In genomic region chr12:117024961-117025480, GRCh38 we compare ENCODE assay signal across 10 cellular contexts.
DNase-seq lines count a peak whose midpoint lies in the region; ATAC-seq and TF ChIP-seq lines count a peak whose summit lies in the region.
"Had no signal": no experiment of that assay in that cellular context is flagged by ENCODE, and none has a peak within 500 bp of the region (broad histone marks: within the 10 kb centered on the region; RNA-seq: fewer than 3 reads in every experiment).

No MANE protein-coding gene starts in this region.

- POLR2A ChIA-PET in activated CD8-positive, alpha-beta T cell treated with anti-CD3 and anti-CD28 coated beads for 36 hours (lab: Charles Lee) = interaction anchor here (1.5 kb wide), 1 partner anchor 94 kb away, joined by 3 read pairs; no protein-coding TSS in a partner anchor
- POLR2A ChIA-PET in activated CD8-positive, alpha-beta T cell treated with anti-CD3 and anti-CD28 coated beads, Interleukin-2, amount 10 ng/mL, durations not matched to agents 7 days and 5 days (lab: Charles Lee) = no interaction called here
- POLR2A ChIA-PET in PC-9 (lab: Charles Lee; ENCODE audit: unreplicated experiment) = no interaction called here

- no TSS peak for BruUV-seq in PC-9 (replicated peaks; lab: Mats Ljungman, UMichigan)

- no peaks in the 10 kb centered on the region for H3K27me3 Mint-ChIP-seq in activated CD8-positive, alpha-beta T cell treated with anti-CD3 and anti-CD28 coated beads for 36 hours
- no peaks in the 10 kb centered on the region for H3K27me3 Mint-ChIP-seq in activated CD8-positive, alpha-beta T cell treated with anti-CD3 and anti-CD28 coated beads, Interleukin-2, amount 10 ng/mL, durations not matched to agents 7 days and 5 days (ENCODE audit: low read depth)
- H3K27me3 Mint-ChIP-seq: naive B cell had no signal

- peaks cover 12% of the 10 kb centered on the region; the same call in 1 of the 2 replicates for H3F3A ChIP-seq in MM.1S (ENCODE audit: insufficient read depth, low read length)
- H3F3A ChIP-seq in PC-9 (ENCODE audit: insufficient read depth, low read depth) = peaks cover 5% of the 10 kb centered on the region; the same call in 1 of the 2 replicates

- no peak for TF ChIP-seq CTCF in activated CD8-positive, alpha-beta T cell treated with anti-CD3 and anti-CD28 coated beads for 36 hours (IDR thresholded peaks at IDR 0.05)
- TF ChIP-seq CTCF in MM.1S (IDR thresholded peaks at IDR 0.05; ENCODE audit: low read length) (no peak), coronary artery (IDR thresholded peaks at IDR 0.05) (no peak), PC-9 (conservative IDR thresholded peaks at IDR 0.05) (no peak)

- H3K27ac ChIP-seq in MM.1S (ENCODE audit: low read length) (peak overlapping the region; percentile 99), coronary artery (no peak overlapping the region), PC-9 (no peak overlapping the region)

- H3K9ac ChIP-seq in MM.1S (ENCODE audit: low read length) = peak overlapping the region; percentile 75

- intact Hi-C loops in activated CD8-positive, alpha-beta T cell treated with anti-CD3 and anti-CD28 coated beads for 36 hours (cut with micrococcal nuclease) = loop anchor here (5.0 kb wide), 1 partner anchor 92 kb away; no protein-coding TSS in a partner anchor
- intact Hi-C loops in sciatic nerve (cut with DNase I) = loop anchor here (10.0 kb wide), 1 partner anchor 120 kb away; no protein-coding TSS in a partner anchor
- intact Hi-C loops in PC-9 (cut with micrococcal nuclease; ENCODE audit: unreplicated experiment) = loop anchor here (1.0 to 10.0 kb wide), 4 partner anchors 94 to 827 kb away; no protein-coding TSS in a partner anchor

- no peaks in the 10 kb centered on the region for H3K27me3 ChIP-seq in MM.1S (replicated peaks; ENCODE audit: insufficient read depth, low read length)
- H3K27me3 ChIP-seq in PC-9 (ENCODE audit: insufficient read depth, low read depth) = no peaks in the 10 kb centered on the region

- H3K27ac Mint-ChIP-seq in activated CD8-positive, alpha-beta T cell treated with anti-CD3 and anti-CD28 coated beads for 36 hours = no peak overlapping the region
- no peak overlapping the region for H3K27ac Mint-ChIP-seq in activated CD8-positive, alpha-beta T cell treated with anti-CD3 and anti-CD28 coated beads, Interleukin-2, amount 10 ng/mL, durations not matched to agents 7 days and 5 days
- H3K27ac Mint-ChIP-seq: activated naive CD4-positive, alpha-beta T cell treated with anti-CD3 and anti-CD28 coated beads for 36 hours had no signal

- H3K4me2 ChIP-seq in MM.1S (ENCODE audit: low read depth, low read length) (peak overlapping the region; percentile 46), PC-9 (no peak overlapping the region)

- peaks cover 21% of the 10 kb centered on the region for H3K4me1 ChIP-seq in MM.1S (ENCODE audit: low read length)
- no peaks in the 10 kb centered on the region for H3K4me1 ChIP-seq in PC-9 (replicated peaks; ENCODE audit: insufficient read depth)

- H4K20me1 ChIP-seq in MM.1S (ENCODE audit: insufficient read depth, low read length) (no peaks in the 10 kb centered on the region), PC-9 (ENCODE audit: insufficient read depth) (peaks cover 18% of the 10 kb centered on the region; the same call in 1 of the 2 replicates)

- H3K4me3 ChIP-seq in MM.1S (ENCODE audit: low read length) = peak overlapping the region; percentile 19; the same call in 1 of the 2 replicates
- H3K4me3 ChIP-seq in coronary artery = no peak overlapping the region
- no peak overlapping the region for H3K4me3 ChIP-seq in PC-9

- no peak for DNase-seq in activated CD8-positive, alpha-beta T cell treated with anti-CD3 and anti-CD28 coated beads for 36 hours
- DNase-seq in activated CD8-positive, alpha-beta T cell treated with anti-CD3 and anti-CD28 coated beads, Interleukin-2, amount 10 ng/mL, durations not matched to agents 7 days and 5 days = no peak
- no peak for DNase-seq in MM.1S
- DNase-seq in coronary artery (ENCODE audit: low spot score) = peak; percentile 49
- DNase-seq in sciatic nerve (ENCODE audit: low spot score) = peak; percentile 41
- DNase-seq in PC-9 = no peak
- no peak for DNase-seq in NK-92 treated with Interleukin-12 subunit alpha and Interleukin-12 subunit beta, amount 100 ng/mL, for 24 hours (lab: John Stamatoyannopoulos, UW)
- DNase-seq: naive B cell had no signal

- no peak overlapping the region for H2AFZ ChIP-seq in MM.1S (ENCODE audit: low read length)
- no peak overlapping the region for H2AFZ ChIP-seq in PC-9

- 0 out of 2 replicates have a peak, but pooled peaks cover 9% of the 10 kb centered on the region for H3K79me2 ChIP-seq in MM.1S (ENCODE audit: low read length)
- no peaks in the 10 kb centered on the region for H3K79me2 ChIP-seq in PC-9 (ENCODE audit: low read depth)

- H3K9me3 ChIP-seq in MM.1S (replicated peaks; ENCODE audit: insufficient read depth, low read length) (no peaks in the 10 kb centered on the region), PC-9 (ENCODE audit: insufficient read depth, low read depth) (no peaks in the 10 kb centered on the region)

- H3K9me2 ChIP-seq in MM.1S (replicated peaks; ENCODE audit: insufficient read depth, low read length) (no peaks in the 10 kb centered on the region), PC-9 (ENCODE audit: insufficient read depth) (no peaks in the 10 kb centered on the region)

- H3K36me3 Mint-ChIP-seq in activated CD8-positive, alpha-beta T cell treated with anti-CD3 and anti-CD28 coated beads for 36 hours (ENCODE audit: low read depth) = no peaks in the 10 kb centered on the region
- H3K36me3 Mint-ChIP-seq in activated CD8-positive, alpha-beta T cell treated with anti-CD3 and anti-CD28 coated beads, Interleukin-2, amount 10 ng/mL, durations not matched to agents 7 days and 5 days (ENCODE audit: low read depth) = peaks cover 22% of the 10 kb centered on the region

- CTCF ChIA-PET in activated CD8-positive, alpha-beta T cell treated with anti-CD3 and anti-CD28 coated beads for 36 hours (lab: Charles Lee) = interaction anchor here (0.7 to 5.1 kb wide), 19 partner anchors 10 to 344 kb away, joined by 3 to 80 read pairs (median 3); no protein-coding TSS in a partner anchor
- CTCF ChIA-PET in activated CD8-positive, alpha-beta T cell treated with anti-CD3 and anti-CD28 coated beads, Interleukin-2, amount 10 ng/mL, durations not matched to agents 7 days and 5 days (lab: Charles Lee) = interaction anchor here (1.0 to 5.4 kb wide), 9 partner anchors 28 to 321 kb away, joined by 3 to 86 read pairs (median 8); partner anchors contain the start of gene TESC
- CTCF ChIA-PET in PC-9 (lab: Charles Lee) = no interaction called here

- H3K36me3 ChIP-seq in MM.1S (replicated peaks; ENCODE audit: insufficient read depth, low read length) = no peaks in the 10 kb centered on the region
- 0 out of 2 replicates have a peak, but pooled peaks cover 3% of the 10 kb centered on the region for H3K36me3 ChIP-seq in PC-9 (ENCODE audit: low read depth)

- H3K9me3 Mint-ChIP-seq in activated CD8-positive, alpha-beta T cell treated with anti-CD3 and anti-CD28 coated beads for 36 hours = no peaks in the 10 kb centered on the region
- no peaks in the 10 kb centered on the region for H3K9me3 Mint-ChIP-seq in activated CD8-positive, alpha-beta T cell treated with anti-CD3 and anti-CD28 coated beads, Interleukin-2, amount 10 ng/mL, durations not matched to agents 7 days and 5 days (ENCODE audit: insufficient read depth)
- H3K9me3 Mint-ChIP-seq: activated naive CD4-positive, alpha-beta T cell treated with anti-CD3 and anti-CD28 coated beads for 36 hours; naive B cell had no signal

- ATAC-seq in activated CD8-positive, alpha-beta T cell treated with anti-CD3 and anti-CD28 coated beads for 36 hours = peak; percentile 8
- ATAC-seq in activated CD8-positive, alpha-beta T cell treated with anti-CD3 and anti-CD28 coated beads, Interleukin-2, amount 10 ng/mL, durations not matched to agents 7 days and 5 days = no peak
- ATAC-seq in sciatic nerve = no peak
- ATAC-seq in HG02678 (IDR thresholded peaks at IDR 0.05; ENCODE audit: unreplicated experiment) = no peak

- no peaks in the 10 kb centered on the region for H3K4me1 Mint-ChIP-seq in activated CD8-positive, alpha-beta T cell treated with anti-CD3 and anti-CD28 coated beads for 36 hours (ENCODE audit: low read depth)
- peaks cover 11% of the 10 kb centered on the region for H3K4me1 Mint-ChIP-seq in activated CD8-positive, alpha-beta T cell treated with anti-CD3 and anti-CD28 coated beads, Interleukin-2, amount 10 ng/mL, durations not matched to agents 7 days and 5 days (ENCODE audit: low read depth)

- no peak overlapping the region for H3K4me3 Mint-ChIP-seq in activated CD8-positive, alpha-beta T cell treated with anti-CD3 and anti-CD28 coated beads for 36 hours
- H3K4me3 Mint-ChIP-seq in activated CD8-positive, alpha-beta T cell treated with anti-CD3 and anti-CD28 coated beads, Interleukin-2, amount 10 ng/mL, durations not matched to agents 7 days and 5 days = no peak overlapping the region
- H3K4me3 Mint-ChIP-seq: activated naive CD4-positive, alpha-beta T cell treated with anti-CD3 and anti-CD28 coated beads for 36 hours; naive B cell had no signal

Comparison
In these comparisons a context has a peak if more than half of its experiments do, and no peak if none do; other contexts are left out.
1. DNase-seq: peak in coronary artery (single experiment) and sciatic nerve (single experiment); none in activated CD8-positive, alpha-beta T cell treated with anti-CD3 and anti-CD28 coated beads for 36 hours (single experiment), activated CD8-positive, alpha-beta T cell treated with anti-CD3 and anti-CD28 coated beads, Interleukin-2, amount 10 ng/mL, durations not matched to agents 7 days and 5 days (single experiment), MM.1S (single experiment), PC-9 (0 of 2) and NK-92 treated with Interleukin-12 subunit alpha and Interleukin-12 subunit beta, amount 100 ng/mL, for 24 hours (single experiment).